ENCODE assay signal across 9 cellular contexts in the genomic region with DNA sequence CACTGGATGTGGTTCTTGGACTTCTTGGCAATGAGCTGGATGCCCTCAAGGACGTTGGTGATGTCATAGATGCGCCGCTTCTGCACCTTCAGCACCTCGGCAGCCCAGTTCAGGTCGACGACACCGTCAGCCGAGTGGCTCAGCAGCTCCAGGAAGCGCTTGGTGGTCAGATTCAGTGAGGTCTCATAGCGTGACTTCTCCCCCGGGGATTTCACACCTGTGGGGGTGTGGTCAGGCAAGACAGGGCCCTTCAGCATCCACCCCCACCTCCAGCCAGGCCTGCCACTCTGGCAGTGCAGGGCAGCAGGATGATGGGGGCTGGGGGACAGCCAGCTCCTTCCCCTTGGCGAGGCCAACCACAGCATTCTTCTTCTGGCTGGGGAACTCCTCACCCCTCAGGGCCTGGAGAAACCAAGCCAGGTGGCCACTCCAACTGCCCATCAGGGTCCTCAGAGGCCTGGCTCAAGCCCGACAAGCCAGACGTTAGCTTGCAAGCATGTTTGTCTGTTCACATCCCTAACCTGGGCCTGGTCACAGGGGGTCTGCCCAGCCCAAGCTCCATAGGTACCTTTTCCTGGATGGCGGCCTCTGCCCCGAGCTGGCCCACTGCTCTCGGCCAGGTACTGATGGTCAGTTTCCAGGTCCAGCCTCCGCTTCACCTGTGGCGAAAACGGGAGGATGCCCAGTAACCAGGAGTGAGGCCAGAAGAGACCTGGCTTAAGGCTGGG. TPM values are rescaled to one million over a fixed set of nuclear protein-coding genes. Genes with fewer than 3 reads are reported as not detected.
DNase-seq lines count a peak whose midpoint lies in the region; ATAC-seq, FAIRE-seq and TF ChIP-seq lines count a peak whose summit lies in the region.
"Had no signal": no experiment of that assay in that cellular context is flagged by ENCODE, and none has a peak within 500 bp of the region (broad histone marks: within the 10 kb centered on the region; RNA-seq: fewer than 3 reads in every experiment).

No MANE protein-coding gene starts in this region.

- no peak for TF ChIP-seq CTCF in CD8-positive, alpha-beta T cell (IDR thresholded peaks at IDR 0.05)
- no peak for TF ChIP-seq CTCF in K562 (IDR thresholded peaks at IDR 0.05 in 2 of 3, conservative IDR thresholded peaks at IDR 0.05 in 1 of 3; ENCODE audit: insufficient read depth in 2 of 3, low read depth in 1 of 3, low read length in 3 of 3)

- no peaks in the 10 kb centered on the region for H3K9me3 ChIP-seq in CD8-positive, alpha-beta T cell (ENCODE audit: low read length)
- no peaks in the 10 kb centered on the region for H3K9me3 ChIP-seq in K562 (replicated peaks; ENCODE audit: control insufficient read depth, insufficient read depth, low read depth, low read length)

- intact Hi-C loops in CD8-positive, alpha-beta T cell (cut with DNase I, micrococcal nuclease), result no loop called here
- intact Hi-C loops in K562 (cut with micrococcal nuclease), result no loop called here

- H3K4me1 Mint-ChIP-seq in CD8-positive, alpha-beta T cell (ENCODE audit: low read depth), result peaks cover 21% of the 10 kb centered on the region

- peaks cover 22% of the 10 kb centered on the region; the same call in 1 of the 2 replicates for H4K20me1 ChIP-seq in K562 (replicated peaks; ENCODE audit: control insufficient read depth, insufficient read depth, low read length)

- H3K9me3 Mint-ChIP-seq in CD8-positive, alpha-beta T cell, result no peaks in the 10 kb centered on the region

- H3K9ac ChIP-seq in K562 (ENCODE audit: insufficient read depth in 1 of 2, low read depth in 2 of 2, low read length in 2 of 2), result peak overlapping the region in 1 of 2 experiments; percentile 61; a peak in 2 of 4 replicates

- ATAC-seq in CD8-positive, alpha-beta T cell, result peak; percentile 71
- ATAC-seq in GM19328 (IDR thresholded peaks at IDR 0.05; ENCODE audit: unreplicated experiment) (peak; percentile 45), HG03571 (IDR thresholded peaks at IDR 0.05; ENCODE audit: unreplicated experiment) (peak; percentile 44), K562 (no peak)

- no peaks in the 10 kb centered on the region for H3K36me3 ChIP-seq in CD8-positive, alpha-beta T cell (ENCODE audit: insufficient read depth, low read length)
- peaks cover 57% of the 10 kb centered on the region; the same call in 2 of the 3 replicates for H3K36me3 ChIP-seq in K562 (ENCODE audit: control insufficient read depth, insufficient read depth, low read length)

- FAIRE-seq in K562 (lab: Jason Lieb, UNC), result no peak
- FAIRE-seq: endometrium had no signal

- TF ChIP-seq RAD21 in K562 (CRISPR knock-in tag; conservative IDR thresholded peaks at IDR 0.05 in 1 of 2, IDR thresholded peaks at IDR 0.05 in 1 of 2), result no peak

- H3K27ac Mint-ChIP-seq in CD8-positive, alpha-beta T cell, result no peak overlapping the region

- H2AFZ ChIP-seq in K562 (ENCODE audit: low read depth, low read length), result no peak overlapping the region

- no peak for TF ChIP-seq EP300 in K562 (IDR thresholded peaks at IDR 0.05; ENCODE audit: low read length)

- TF ChIP-seq POLR2A in K562 (conservative IDR thresholded peaks at IDR 0.05), result no peak

- in situ Hi-C loops in K562 (cut with MboI), result no loop called here

- no peaks in the 10 kb centered on the region for H3K9me1 ChIP-seq in K562 (ENCODE audit: control insufficient read depth, insufficient read depth, low read length)

- CTCF ChIA-PET in CD8-positive, alpha-beta T cell (lab: Charles Lee), result interaction anchor here (0.6 to 7.1 kb wide), 6 partner anchors 8 to 253 kb away, joined by 3 to 57 read pairs (median 4); partner anchors contain the start of genes ACTL10 and PXMP4
- CTCF ChIA-PET in K562 (lab: Yijun Ruan, JAX; ENCODE audit: low intra/inter-chr PET ratio), result no interaction called here

- no peak overlapping the region for H3K27ac ChIP-seq in CD8-positive, alpha-beta T cell (ENCODE audit: low read depth, low read length)
- no peak overlapping the region for H3K27ac ChIP-seq in K562 (ENCODE audit: extremely low read depth, low read depth, low read length)

- peaks cover 28% of the 10 kb centered on the region for H3K79me2 ChIP-seq in K562 (ENCODE audit: control insufficient read depth, insufficient read depth, low read length)

- POLR2A ChIA-PET in CD8-positive, alpha-beta T cell (lab: Charles Lee), result interaction anchor here (0.6 to 2.0 kb wide), 9 partner anchors 9 to 729 kb away, joined by 4 to 10 read pairs (median 6); partner anchors contain the start of genes C20orf144, PXMP4 and ZNF341
- POLR2A ChIA-PET in K562 (lab: Yijun Ruan, JAX), result interaction anchor here (0.5 to 2.2 kb wide), 11 partner anchors 9 to 493 kb away, joined by 3 to 11 read pairs (median 4); partner anchors contain the start of genes ACTL10, PXMP4 and ZNF341

- H3K4me2 ChIP-seq in K562 (ENCODE audit: insufficient read depth, low read length), result no peak overlapping the region

- H3K4me1 ChIP-seq in CD8-positive, alpha-beta T cell (ENCODE audit: insufficient read depth, low read length), result peaks cover 26% of the 10 kb centered on the region
- peaks cover 6 to 44% of the 10 kb centered on the region in 2 experiments for H3K4me1 ChIP-seq in K562 (replicated peaks in 1 of 2; ENCODE audit: control insufficient read depth in 2 of 2, insufficient read depth in 2 of 2, low read length in 2 of 2)

- DNase-seq in CD8-positive, alpha-beta T cell, result peak in 4 of 7 experiments; percentile 38 to 67 (median 51)
- peak in 1 of 4 experiments; percentile 7 for DNase-seq in K562 (ENCODE audit: extremely low read depth in 1 of 4, low spot score in 3 of 4)
- no peak for DNase-seq in NCI-H146 treated with DMSO at 0.1 percent for 48 hours (lab: John Stamatoyannopoulos, UW; ENCODE audit: unreplicated experiment)
- no peak for DNase-seq in cerebellum (ENCODE audit: low spot score)
- DNase-seq in NCI-H1417 treated with DMSO at 0.1 percent for 48 hours (lab: John Stamatoyannopoulos, UW), result no peak
- DNase-seq in HPDE6-E6E7 (ENCODE audit: extremely low spot score), result no peak

- H3K36me3 Mint-ChIP-seq in CD8-positive, alpha-beta T cell, result no peaks in the 10 kb centered on the region

- 91% methylated on average over 19 of the region's 20 CpGs for WGBS in K562 (ENCODE audit: insufficient coverage, low coverage, missing lambda C conversion rate)

- BruUV-seq in K562 (replicated peaks; lab: Mats Ljungman, UMichigan), result no TSS peak

- no peak overlapping the region for H3K4me3 ChIP-seq in CD8-positive, alpha-beta T cell (ENCODE audit: low read depth, low read length)
- no peak overlapping the region for H3K4me3 ChIP-seq in K562

- no peaks in the 10 kb centered on the region for H3K27me3 ChIP-seq in CD8-positive, alpha-beta T cell (ENCODE audit: insufficient read depth, low read length)
- no peaks in the 10 kb centered on the region for H3K27me3 ChIP-seq in K562 (ENCODE audit: control insufficient read depth in 2 of 2, insufficient read depth in 2 of 2, low read length in 2 of 2)

- peak overlapping the region; percentile 18 for H3K4me3 Mint-ChIP-seq in CD8-positive, alpha-beta T cell

- H3K27me3 Mint-ChIP-seq in CD8-positive, alpha-beta T cell (ENCODE audit: low read depth), result no peaks in the 10 kb centered on the region

RNA-seq across cellular contexts. Expression of gene NECAB3, which starts 5.7 kb away (rescaled TPM):
- total RNA-seq in CD8-positive, alpha-beta T cell, result 1 to 10 TPM; 5.7 to 5.9 TPM
- total RNA-seq in K562 (2011; cell fraction: chromatin; rRNA removed; ENCODE audit: low replicate concordance), result 164 and 323 TPM in 2 replicates
- 194 and 203 TPM in 2 replicates for total RNA-seq in K562 (2011; cell fraction: nucleolus; rRNA removed)
- 200 and 230 TPM in 2 replicates for total RNA-seq in K562 (2011; cell fraction: nucleoplasm; rRNA removed)
- 52.0 and 74.0 TPM in 2 replicates for total RNA-seq in K562 (2014; rRNA removed)
- total RNA-seq in K562 (2014; rRNA removed; fragmentation: Illumina TruSeq; extraction: Trizol), result 16.0 and 17.8 TPM in 2 replicates
- total RNA-seq in K562 (2015; rRNA removed; fragmentation: Illumina TruSeq; extraction: Trizol), result 31.5 and 36.5 TPM in 2 replicates
- 57.1 and 57.8 TPM in 2 replicates for total RNA-seq in K562 (2021)
- polyA plus RNA-seq in K562 (2011; rRNA removed), result 25.6 and 32.7 TPM in 2 replicates
- 33.9 and 111 TPM in 2 replicates for polyA plus RNA-seq in K562 (2011; cell fraction: cytosol; rRNA removed)
- polyA plus RNA-seq in K562 (2011; cell fraction: nucleus; rRNA removed), result 181 and 337 TPM in 2 replicates
- polyA plus RNA-seq in K562 (2012), result 35.0 and 54.7 TPM in 2 replicates
- 35.8 and 37.6 TPM in 2 replicates for polyA plus RNA-seq in K562 (2014; fragmentation: Illumina TruSeq; extraction: Trizol)
- polyA plus RNA-seq in K562 (2014; fragmentation: Nextera tagmentation; extraction: Ambion mirVana), result 1 to 10 TPM in 1 of 2 experiments, under 1 TPM in 1; 0.94 to 1.9 TPM
- 63.3 and 67.6 TPM in 2 replicates for polyA plus RNA-seq in K562 (2014; rRNA removed)
- 21.3 and 27.3 TPM in 2 replicates for polyA minus RNA-seq in K562 (2011; rRNA and poly(A)+ RNA removed)
- polyA minus RNA-seq in K562 (2011; cell fraction: cytosol; rRNA and poly(A)+ RNA removed), result 12.6 and 18.7 TPM in 2 replicates
- 66.9 and 76.9 TPM in 2 replicates for polyA minus RNA-seq in K562 (2011; cell fraction: nucleus; rRNA and poly(A)+ RNA removed)
- total RNA-seq in cerebellum, result 34.1 TPM

RNA-seq across cellular contexts. Expression of gene E2F1, which starts 6.3 kb away (rescaled TPM):
- total RNA-seq in CD8-positive, alpha-beta T cell, result 1 to 10 TPM; 1.2 to 1.3 TPM
- total RNA-seq in K562 (2011; cell fraction: chromatin; rRNA removed; ENCODE audit: low replicate concordance), result 22.9 and 54.8 TPM in 2 replicates
- 31.2 and 33.7 TPM in 2 replicates for total RNA-seq in K562 (2011; cell fraction: nucleolus; rRNA removed)
- 28.2 and 29.0 TPM in 2 replicates for total RNA-seq in K562 (2011; cell fraction: nucleoplasm; rRNA removed)
- 17.3 and 23.4 TPM in 2 replicates for total RNA-seq in K562 (2014; rRNA removed)
- 9.0 and 10.8 TPM in 2 replicates for total RNA-seq in K562 (2014; rRNA removed; fragmentation: Illumina TruSeq; extraction: Trizol)
- 14.9 and 15.3 TPM in 2 replicates for total RNA-seq in K562 (2015; rRNA removed; fragmentation: Illumina TruSeq; extraction: Trizol)
- 24.6 and 25.3 TPM in 2 replicates for total RNA-seq in K562 (2021)
- polyA plus RNA-seq in K562 (2011; rRNA removed), result 12.7 and 19.3 TPM in 2 replicates
- polyA plus RNA-seq in K562 (2011; cell fraction: cytosol; rRNA removed), result 17.7 and 20.9 TPM in 2 replicates
- polyA plus RNA-seq in K562 (2011; cell fraction: nucleus; rRNA removed), result 74.3 and 91.0 TPM in 2 replicates
- 16.3 and 25.0 TPM in 2 replicates for polyA plus RNA-seq in K562 (2012)
- 13.1 and 17.8 TPM in 2 replicates for polyA plus RNA-seq in K562 (2014; fragmentation: Illumina TruSeq; extraction: Trizol)
- under 1 TPM; 0.14 to 0.39 TPM for polyA plus RNA-seq in K562 (2014; fragmentation: Nextera tagmentation; extraction: Ambion mirVana)
- 28.9 and 30.6 TPM in 2 replicates for polyA plus RNA-seq in K562 (2014; rRNA removed)
- polyA minus RNA-seq in K562 (2011; rRNA and poly(A)+ RNA removed), result 5.8 and 8.2 TPM in 2 replicates
- polyA minus RNA-seq in K562 (2011; cell fraction: cytosol; rRNA and poly(A)+ RNA removed), result 7.7 and 8.5 TPM in 2 replicates
- 9.3 and 10.3 TPM in 2 replicates for polyA minus RNA-seq in K562 (2011; cell fraction: nucleus; rRNA and poly(A)+ RNA removed)
- total RNA-seq in cerebellum, result 5.9 TPM

RNA-seq across cellular contexts. Expression of gene ACTL10, which starts 13.2 kb away (rescaled TPM):
- under 1 TPM; 0.65 to 0.75 TPM for total RNA-seq in CD8-positive, alpha-beta T cell
- not detected in 2 replicates for total RNA-seq in K562 (2011; cell fraction: chromatin; rRNA removed; ENCODE audit: low replicate concordance)
- total RNA-seq in K562 (2011; cell fraction: nucleolus; rRNA removed), result 0.33 TPM in 1 of 2 replicates, not detected in the other
- total RNA-seq in K562 (2011; cell fraction: nucleoplasm; rRNA removed), result not detected in 2 replicates
- total RNA-seq in K562 (2014; rRNA removed) (0.14 TPM in 1 of 2 replicates, not detected in the other), K562 (2014; rRNA removed; fragmentation: Illumina TruSeq; extraction: Trizol) (not detected in 2 replicates), K562 (2015; rRNA removed; fragmentation: Illumina TruSeq; extraction: Trizol) (not detected in 2 replicates), K562 (2021) (0.11 TPM in 1 of 2 replicates, not detected in the other), cerebellum (0.64 TPM)
- polyA plus RNA-seq in K562 (2011; rRNA removed) (not detected in 2 replicates), K562 (2014; fragmentation: Illumina TruSeq; extraction: Trizol) (not detected in 2 replicates), K562 (2014; fragmentation: Nextera tagmentation; extraction: Ambion mirVana) (not detected), K562 (2014; rRNA removed) (0.07 and 0.13 TPM in 2 replicates)
- polyA plus RNA-seq in K562 (2011; cell fraction: cytosol; rRNA removed), result 0.04 TPM in 1 of 2 replicates, not detected in the other
- 0.10 TPM in 1 of 2 replicates, not detected in the other for polyA plus RNA-seq in K562 (2011; cell fraction: nucleus; rRNA removed)
- 0.13 and 0.29 TPM in 2 replicates for polyA plus RNA-seq in K562 (2012)
- polyA minus RNA-seq in K562 (2011; rRNA and poly(A)+ RNA removed), result not detected in 2 replicates
- not detected in 2 replicates for polyA minus RNA-seq in K562 (2011; cell fraction: cytosol; rRNA and poly(A)+ RNA removed)
- not detected in 2 replicates for polyA minus RNA-seq in K562 (2011; cell fraction: nucleus; rRNA and poly(A)+ RNA removed)

RNA-seq across cellular contexts. Expression of gene C20orf144, which starts 17.8 kb away (rescaled TPM):
- under 1 TPM; 0.25 to 0.27 TPM for total RNA-seq in CD8-positive, alpha-beta T cell
- 0.60 TPM in 1 of 2 replicates, not detected in the other for total RNA-seq in K562 (2011; cell fraction: chromatin; rRNA removed; ENCODE audit: low replicate concordance)
- 0.83 and 1.1 TPM in 2 replicates for total RNA-seq in K562 (2011; cell fraction: nucleolus; rRNA removed)
- 0.66 and 1.3 TPM in 2 replicates for total RNA-seq in K562 (2011; cell fraction: nucleoplasm; rRNA removed)
- total RNA-seq in K562 (2014; rRNA removed) (0.16 TPM in 1 of 2 replicates, not detected in the other), K562 (2014; rRNA removed; fragmentation: Illumina TruSeq; extraction: Trizol) (0.11 and 0.16 TPM in 2 replicates), K562 (2015; rRNA removed; fragmentation: Illumina TruSeq; extraction: Trizol) (0.11 and 0.23 TPM in 2 replicates), K562 (2021) (0.11 and 0.16 TPM in 2 replicates), cerebellum (not detected)
- polyA plus RNA-seq in K562 (2011; rRNA removed) (0.10 and 0.11 TPM in 2 replicates), K562 (2014; fragmentation: Illumina TruSeq; extraction: Trizol) (0.12 and 0.22 TPM in 2 replicates), K562 (2014; fragmentation: Nextera tagmentation; extraction: Ambion mirVana) (under 1 TPM in 1 of 2 experiments, not detected in 1; 0.04 TPM), K562 (2014; rRNA removed) (0.16 and 0.23 TPM in 2 replicates)
- polyA plus RNA-seq in K562 (2011; cell fraction: cytosol; rRNA removed), result 0.13 and 0.16 TPM in 2 replicates
- polyA plus RNA-seq in K562 (2011; cell fraction: nucleus; rRNA removed), result 0.18 TPM in 2 replicates
- polyA plus RNA-seq in K562 (2012), result 0.23 and 0.54 TPM in 2 replicates
- polyA minus RNA-seq in K562 (2011; rRNA and poly(A)+ RNA removed), result 0.28 TPM in 1 of 2 replicates, not detected in the other
- not detected in 2 replicates for polyA minus RNA-seq in K562 (2011; cell fraction: cytosol; rRNA and poly(A)+ RNA removed)
- polyA minus RNA-seq in K562 (2011; cell fraction: nucleus; rRNA and poly(A)+ RNA removed), result 0.33 and 0.40 TPM in 2 replicates

RNA-seq across cellular contexts. Expression of gene PXMP4, which starts 40.2 kb away (rescaled TPM):
- 1 to 10 TPM; 2.7 to 2.8 TPM for total RNA-seq in CD8-positive, alpha-beta T cell
- 5.6 and 15.2 TPM in 2 replicates for total RNA-seq in K562 (2011; cell fraction: chromatin; rRNA removed; ENCODE audit: low replicate concordance)
- total RNA-seq in K562 (2011; cell fraction: nucleolus; rRNA removed), result 8.7 and 9.8 TPM in 2 replicates
- total RNA-seq in K562 (2011; cell fraction: nucleoplasm; rRNA removed), result 9.0 and 12.0 TPM in 2 replicates
- total RNA-seq in K562 (2014; rRNA removed) (5.6 and 9.1 TPM in 2 replicates), K562 (2014; rRNA removed; fragmentation: Illumina TruSeq; extraction: Trizol) (3.6 and 4.8 TPM in 2 replicates), K562 (2015; rRNA removed; fragmentation: Illumina TruSeq; extraction: Trizol) (4.4 and 6.7 TPM in 2 replicates), K562 (2021) (11.4 and 12.6 TPM in 2 replicates), cerebellum (13.9 TPM)
- polyA plus RNA-seq in K562 (2011; rRNA removed) (6.7 and 7.3 TPM in 2 replicates), K562 (2014; fragmentation: Illumina TruSeq; extraction: Trizol) (9.8 and 10.4 TPM in 2 replicates), K562 (2014; fragmentation: Nextera tagmentation; extraction: Ambion mirVana) (10 to 100 TPM; 24.4 to 29.1 TPM), K562 (2014; rRNA removed) (5.7 and 6.8 TPM in 2 replicates)
- 12.4 and 17.3 TPM in 2 replicates for polyA plus RNA-seq in K562 (2011; cell fraction: cytosol; rRNA removed)
- 10.1 and 11.6 TPM in 2 replicates for polyA plus RNA-seq in K562 (2011; cell fraction: nucleus; rRNA removed)
- 9.3 and 12.6 TPM in 2 replicates for polyA plus RNA-seq in K562 (2012)
- 4.0 and 5.7 TPM in 2 replicates for polyA minus RNA-seq in K562 (2011; rRNA and poly(A)+ RNA removed)
- polyA minus RNA-seq in K562 (2011; cell fraction: cytosol; rRNA and poly(A)+ RNA removed), result 6.6 and 7.5 TPM in 2 replicates
- 3.0 TPM in 2 replicates for polyA minus RNA-seq in K562 (2011; cell fraction: nucleus; rRNA and poly(A)+ RNA removed)

Comparison
In these comparisons a context has a peak if more than half of its experiments do, and no peak if none do; other contexts are left out.
1. DNase-seq: peak in CD8-positive, alpha-beta T cell (4 of 7); none in NCI-H146 treated with DMSO at 0.1 percent for 48 hours (single experiment), cerebellum (single experiment), NCI-H1417 treated with DMSO at 0.1 percent for 48 hours (single experiment) and HPDE6-E6E7 (single experiment).